ENCODE assay signal across 15 cellular contexts in the genomic region with DNA sequence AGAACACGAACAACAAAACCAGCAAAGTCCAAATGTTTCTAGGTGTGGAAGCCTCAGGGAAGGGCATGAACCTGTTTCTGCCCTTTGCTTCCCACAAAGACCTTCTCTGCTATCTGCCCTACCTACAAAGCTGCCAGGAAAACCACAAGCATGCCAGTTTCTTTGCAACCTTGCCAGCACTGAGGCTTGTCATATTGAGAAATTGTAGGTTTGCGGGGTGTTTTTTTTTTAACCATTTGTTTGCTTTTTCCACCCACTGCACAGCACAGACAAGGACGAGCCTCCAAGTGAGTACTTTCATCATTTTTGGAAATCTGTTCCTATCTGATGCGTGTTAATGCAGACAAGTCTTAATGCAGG. TPM values are rescaled to one million over a fixed set of nuclear protein-coding genes. Genes with fewer than 3 reads are reported as not detected.
DNase-seq lines count a peak whose midpoint lies in the region; ATAC-seq lines count a peak whose summit lies in the region.
"Had no signal": no experiment of that assay in that cellular context is flagged by ENCODE, and none has a peak within 500 bp of the region (broad histone marks: within the 10 kb centered on the region; RNA-seq: fewer than 3 reads in every experiment).

No MANE protein-coding gene starts in this region.

- H3K4me1 Mint-ChIP-seq in activated T-cell treated with anti-CD3 and anti-CD28 coated beads, Interleukin-2, amount 50 U/mL, for 24 hours (ENCODE audit: low read depth), result peaks cover 43% of the 10 kb centered on the region
- peaks cover 42% of the 10 kb centered on the region for H3K4me1 Mint-ChIP-seq in activated CD8-positive, alpha-beta T cell treated with anti-CD3 and anti-CD28 coated beads, Interleukin-2, amount 10 ng/mL, durations not matched to agents 7 days and 5 days (ENCODE audit: low read depth)
- H3K4me1 Mint-ChIP-seq in naive thymus-derived CD4-positive, alpha-beta T cell, result peaks cover 31 to 44% (median 33%) of the 10 kb centered on the region in 7 donors

- no peaks in the 10 kb centered on the region for H3K9me3 Mint-ChIP-seq in activated T-cell treated with anti-CD3 and anti-CD28 coated beads, Interleukin-2, amount 50 U/mL, for 24 hours
- H3K9me3 Mint-ChIP-seq in activated CD8-positive, alpha-beta T cell treated with anti-CD3 and anti-CD28 coated beads, Interleukin-2, amount 10 ng/mL, durations not matched to agents 7 days and 5 days (ENCODE audit: insufficient read depth), result no peaks in the 10 kb centered on the region
- H3K9me3 Mint-ChIP-seq in naive thymus-derived CD4-positive, alpha-beta T cell, result peaks cover 0 to 4% (median 0%) of the 10 kb centered on the region in 11 donors

- no peaks in the 10 kb centered on the region for H3K27me3 Mint-ChIP-seq in activated T-cell treated with anti-CD3 and anti-CD28 coated beads, Interleukin-2, amount 50 U/mL, for 24 hours
- H3K27me3 Mint-ChIP-seq in activated CD8-positive, alpha-beta T cell treated with anti-CD3 and anti-CD28 coated beads, Interleukin-2, amount 10 ng/mL, durations not matched to agents 7 days and 5 days (ENCODE audit: low read depth), result no peaks in the 10 kb centered on the region
- no peaks in the 10 kb centered on the region for H3K27me3 Mint-ChIP-seq in naive thymus-derived CD4-positive, alpha-beta T cell

- peaks cover 23 to 26% of the 10 kb centered on the region in 2 donors for H3K4me1 ChIP-seq in naive thymus-derived CD4-positive, alpha-beta T cell (ENCODE audit: control insufficient read depth in 2 of 2, insufficient read depth in 2 of 2, low read length in 2 of 2)
- H3K4me1 ChIP-seq: tibial artery had no signal

- H3K27me3 ChIP-seq in naive thymus-derived CD4-positive, alpha-beta T cell (ENCODE audit: control insufficient read depth in 2 of 2, insufficient read depth in 2 of 2, low read length in 2 of 2), result no peaks in the 10 kb centered on the region
- H3K27me3 ChIP-seq: hepatocyte had no signal

- H3K9me3 ChIP-seq in naive thymus-derived CD4-positive, alpha-beta T cell (ENCODE audit: control insufficient read depth in 2 of 3, low read length in 3 of 3), result no peaks in the 10 kb centered on the region
- H3K9me3 ChIP-seq: tibial artery had no signal

- intact Hi-C loops in naive thymus-derived CD4-positive, alpha-beta T cell (cut with micrococcal nuclease), result no loop called here

- H3K27ac Mint-ChIP-seq in activated T-cell treated with anti-CD3 and anti-CD28 coated beads, Interleukin-2, amount 50 U/mL, for 24 hours, result peak overlapping the region; percentile 11
- peak overlapping the region; percentile 41 for H3K27ac Mint-ChIP-seq in activated CD8-positive, alpha-beta T cell treated with anti-CD3 and anti-CD28 coated beads, Interleukin-2, amount 10 ng/mL, durations not matched to agents 7 days and 5 days
- peak overlapping the region in 5 of 9 donors; percentile 22 to 78 (median 53) for H3K27ac Mint-ChIP-seq in naive thymus-derived CD4-positive, alpha-beta T cell

- H3K27ac ChIP-seq in naive thymus-derived CD4-positive, alpha-beta T cell (ENCODE audit: low read depth, low read length), result peak overlapping the region; percentile 20
- H3K27ac ChIP-seq: hepatocyte, tibial artery had no signal

- H3K4me3 ChIP-seq in naive thymus-derived CD4-positive, alpha-beta T cell (ENCODE audit: low read length), result no peak overlapping the region
- H3K4me3 ChIP-seq: hepatocyte, tibial artery had no signal

- peak; percentile 8 for ATAC-seq in activated CD8-positive, alpha-beta T cell treated with anti-CD3 and anti-CD28 coated beads, Interleukin-2, amount 10 ng/mL, durations not matched to agents 7 days and 5 days
- no peak for ATAC-seq in naive thymus-derived CD4-positive, alpha-beta T cell
- ATAC-seq in HG02610 (IDR thresholded peaks at IDR 0.05; ENCODE audit: unreplicated experiment) (no peak), HG02759 (IDR thresholded peaks at IDR 0.05; ENCODE audit: unreplicated experiment) (no peak)
- ATAC-seq: left cardiac atrium had no signal

- peaks cover 53% of the 10 kb centered on the region for H3K36me3 Mint-ChIP-seq in activated T-cell treated with anti-CD3 and anti-CD28 coated beads, Interleukin-2, amount 50 U/mL, for 24 hours (ENCODE audit: low read depth)
- peaks cover 55% of the 10 kb centered on the region for H3K36me3 Mint-ChIP-seq in activated CD8-positive, alpha-beta T cell treated with anti-CD3 and anti-CD28 coated beads, Interleukin-2, amount 10 ng/mL, durations not matched to agents 7 days and 5 days (ENCODE audit: low read depth)
- H3K36me3 Mint-ChIP-seq in naive thymus-derived CD4-positive, alpha-beta T cell, result peaks cover 6 to 37% (median 23%) of the 10 kb centered on the region in 5 donors

- CTCF ChIA-PET in activated CD8-positive, alpha-beta T cell treated with anti-CD3 and anti-CD28 coated beads, Interleukin-2, amount 10 ng/mL, durations not matched to agents 7 days and 5 days (lab: Charles Lee), result interaction anchor here (1.3 kb wide), 1 partner anchor 200 kb away, joined by 3 read pairs; no protein-coding TSS in a partner anchor
- CTCF ChIA-PET in naive thymus-derived CD4-positive, alpha-beta T cell (lab: Charles Lee), result no interaction called here

- DNase-seq in activated T-cell treated with anti-CD3 and anti-CD28 coated beads, Interleukin-2, amount 50 U/mL, for 24 hours, result no peak
- DNase-seq in activated T-cell treated with anti-CD3 and anti-CD28 coated beads, Interleukin-2, amount 50 U/mL, for 1 hour, result no peak
- peak; percentile 18 for DNase-seq in LoVo (ENCODE audit: low spot score)
- no peak for DNase-seq in activated CD8-positive, alpha-beta T cell treated with anti-CD3 and anti-CD28 coated beads, Interleukin-2, amount 10 ng/mL, durations not matched to agents 7 days and 5 days
- peak in 1 of 9 donors; percentile 15 for DNase-seq in naive thymus-derived CD4-positive, alpha-beta T cell
- DNase-seq in NCI-H1436 treated with DMSO at 0.1 percent for 48 hours (lab: John Stamatoyannopoulos, UW), result no peak
- DNase-seq: activated CD4-positive, CD25-positive, alpha-beta regulatory T cell; activated gamma-delta T cell treated with Interleukin-2 at 50 U/mL for 16 hours; left cardiac atrium; NCI-H1048; stimulated activated CD4-positive, alpha-beta T cell treated with anti-CD3 and anti-CD28 coated beads, Interleukin-12 subunit alpha, Interleukin-12 subunit beta, amount 100 ng/mL, for 4 hours; tibial artery had no signal

- H3K4me3 Mint-ChIP-seq in activated T-cell treated with anti-CD3 and anti-CD28 coated beads, Interleukin-2, amount 50 U/mL, for 24 hours, result no peak overlapping the region
- H3K4me3 Mint-ChIP-seq in activated CD8-positive, alpha-beta T cell treated with anti-CD3 and anti-CD28 coated beads, Interleukin-2, amount 10 ng/mL, durations not matched to agents 7 days and 5 days, result no peak overlapping the region
- peak overlapping the region in 9 of 10 donors; percentile 50 to 81 (median 69) for H3K4me3 Mint-ChIP-seq in naive thymus-derived CD4-positive, alpha-beta T cell

- peaks cover 0 to 34% (median 0%) of the 10 kb centered on the region in 3 experiments for H3K36me3 ChIP-seq in naive thymus-derived CD4-positive, alpha-beta T cell (ENCODE audit: control insufficient read depth in 2 of 3, insufficient read depth in 3 of 3, low read length in 3 of 3)
- H3K36me3 ChIP-seq: tibial artery had no signal

- POLR2A ChIA-PET in activated CD8-positive, alpha-beta T cell treated with anti-CD3 and anti-CD28 coated beads, Interleukin-2, amount 10 ng/mL, durations not matched to agents 7 days and 5 days (lab: Charles Lee), result interaction anchor here (7.7 kb wide), 1 partner anchor 11 kb away, joined by 53 read pairs; a partner anchor contains a TSS
- POLR2A ChIA-PET in naive thymus-derived CD4-positive, alpha-beta T cell (lab: Charles Lee), result interaction anchor here (0.7 to 1.9 kb wide), 2 partner anchors 11 to 13 kb away, joined by 3 to 7 read pairs; a partner anchor contains a TSS

RNA-seq across cellular contexts. Expression of a gene that starts 12.8 kb away (rescaled TPM):
- total RNA-seq in activated CD8-positive, alpha-beta T cell treated with anti-CD3 and anti-CD28 coated beads, Interleukin-2, amount 10 ng/mL, durations not matched to agents 7 days and 5 days, result 100 to 1,000 TPM; 175 to 186 TPM
- total RNA-seq in naive thymus-derived CD4-positive, alpha-beta T cell, result 100 to 1,000 TPM; 142 to 209 (median 173) TPM
- polyA plus RNA-seq in naive thymus-derived CD4-positive, alpha-beta T cell, result 10 to 100 TPM; 36.4 to 57.6 TPM

Comparison
In these comparisons a context has a peak if more than half of its experiments do, and no peak if none do; other contexts are left out.
1. H3K4me3 Mint-ChIP-seq: peak in naive thymus-derived CD4-positive, alpha-beta T cell (9 of 10); none in activated T-cell treated with anti-CD3 and anti-CD28 coated beads, Interleukin-2, amount 50 U/mL, for 24 hours (single experiment) and activated CD8-positive, alpha-beta T cell treated with anti-CD3 and anti-CD28 coated beads, Interleukin-2, amount 10 ng/mL, durations not matched to agents 7 days and 5 days (single experiment).
2. Peak in every context shown above with its lines, with median percentiles within 50 percentile points of each other: H3K27ac Mint-ChIP-seq.